Comparison of ENCODE assay signal across 9 cellular contexts in genomic region chr5:1555011-1555807, GRCh38. TPM values are rescaled to one million over a fixed set of nuclear protein-coding genes. Genes with fewer than 3 reads are reported as not detected.
A peak's percentile ranks its signal among the peaks of the same experiment; 100 is the strongest.
DNase-seq lines count a peak whose midpoint lies in the region; ATAC-seq and TF ChIP-seq lines count a peak whose summit lies in the region.
"Had no signal": no experiment of that assay in that cellular context is flagged by ENCODE, and none has a peak within 500 bp of the region (broad histone marks: within the 10 kb centered on the region; RNA-seq: fewer than 3 reads in every experiment).

No MANE protein-coding gene starts in this region.

- no peak for ATAC-seq in gastrocnemius medialis

- no peak overlapping the region for H3K27ac ChIP-seq in gastrocnemius medialis

- TF ChIP-seq POLR2A in gastrocnemius medialis (IDR thresholded peaks at IDR 0.05): no peak

- in situ Hi-C loops in gastrocnemius medialis (cut with MboI; ENCODE audit: low sequenced_read_pairs in 4 of 4): no loop called here

- peaks cover 2 to 5% (median 5%) of the 10 kb centered on the region in 3 donors for H3K27me3 ChIP-seq in gastrocnemius medialis

- H3K4me1 ChIP-seq in gastrocnemius medialis: peaks cover 0 to 11% of the 10 kb centered on the region in 2 donors

- H3K9me3 ChIP-seq in gastrocnemius medialis: no peaks in the 10 kb centered on the region

- peak; percentile 77 for DNase-seq in AG20443 (ENCODE audit: low spot score)
- peak; percentile 70 for DNase-seq in HS-5 (ENCODE audit: low read depth)
- peak; percentile 89 for DNase-seq in SW480 (ENCODE audit: low spot score)
- DNase-seq in kidney tubule cell (ENCODE audit: low spot score): peak; percentile 98
- DNase-seq in gastrocnemius medialis: no peak
- no peak for DNase-seq in GM19238 (ENCODE audit: insufficient read length, low spot score)
- no peak for DNase-seq in globus pallidus (ENCODE audit: low spot score)
- no peak for DNase-seq in activated naive CD4-positive, alpha-beta T cell treated with anti-CD3 and anti-CD28 coated beads, Interleukin-2, amount 50 U/mL, for 16 hours
- DNase-seq: activated gamma-delta T cell had no signal

- no peaks in the 10 kb centered on the region for H3K36me3 ChIP-seq in gastrocnemius medialis

- TF ChIP-seq CTCF in gastrocnemius medialis (IDR thresholded peaks at IDR 0.05 in 4 of 5, conservative IDR thresholded peaks at IDR 0.05 in 1 of 5): no peak

- H3K4me3 ChIP-seq in gastrocnemius medialis: no peak overlapping the region

- intact Hi-C loops in gastrocnemius medialis (cut with DNase I; ENCODE audit: low total_unique reads): no loop called here

RNA-seq across cellular contexts. Expression of gene LPCAT1, which starts 31.4 kb away (rescaled TPM):
- total RNA-seq in gastrocnemius medialis: 1 to 10 TPM; 1.4 to 9.2 (median 4.2) TPM

Comparison
In these comparisons a context has a peak if more than half of its experiments do, and no peak if none do; other contexts are left out.
1. DNase-seq: peak in AG20443 (single experiment), HS-5 (single experiment), SW480 (single experiment) and kidney tubule cell (single experiment); none in gastrocnemius medialis (0 of 2), GM19238 (single experiment), globus pallidus (single experiment) and activated naive CD4-positive, alpha-beta T cell treated with anti-CD3 and anti-CD28 coated beads, Interleukin-2, amount 50 U/mL, for 16 hours (single experiment).